30 cellular contexts compared by ENCODE assay signal in the genomic region with DNA sequence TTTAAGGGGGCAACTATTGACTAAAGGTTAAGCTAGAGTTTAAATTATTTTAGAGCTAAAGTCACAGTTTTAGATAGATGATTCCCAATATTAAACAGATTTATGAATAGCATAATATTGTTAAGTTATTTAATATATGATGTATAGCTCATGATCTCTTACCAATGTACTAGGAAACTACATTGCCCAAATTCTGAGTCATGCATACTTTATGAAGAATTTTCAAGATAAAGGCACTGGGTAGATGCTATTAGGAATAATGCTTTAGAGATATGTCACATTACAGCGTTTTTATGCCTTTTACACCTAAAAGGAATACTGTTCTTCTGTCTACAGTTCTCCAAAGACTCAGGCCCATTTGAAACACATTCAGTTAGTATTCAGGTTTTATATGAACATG.
"Had no signal": no experiment of that assay in that cellular context is flagged by ENCODE, and none has a peak within 500 bp of the region (broad histone marks: within the 10 kb centered on the region; RNA-seq: fewer than 3 reads in every experiment).

No MANE protein-coding gene starts in this region.

- H3K79me2 ChIP-seq: parathyroid adenoma had no signal

- H3K27me3 Mint-ChIP-seq: dendritic cell treated with granulocyte-macrophage colony-stimulating factor and Interleukin-4, amounts not matched to agents 40 ng/mL and 50 ng/mL, for 4 days; naive B cell; natural killer cell treated with Interleukin-12 subunit alpha and Interleukin-12 subunit beta and Interleukin-15 and Interleukin-18, amount 100 ng/mL, for 72 hours; progenitor cell of endocrine pancreas; stimulated activated naive CD8-positive, alpha-beta T cell treated with anti-CD3 and anti-CD28 coated beads, Interleukin-15, amount 100 ng/mL, for 72 hours had no signal

- ATAC-seq: gastrocnemius medialis; left lobe of liver; mucosa of descending colon; natural killer cell treated with Interleukin-12 subunit alpha and Interleukin-12 subunit beta and Interleukin-15 and Interleukin-18, amount 100 ng/mL, for 72 hours; right lobe of liver; stimulated activated naive CD8-positive, alpha-beta T cell treated with anti-CD3 and anti-CD28 coated beads, Interleukin-15, amount 100 ng/mL, for 72 hours; upper lobe of right lung had no signal

- H3K27me3 ChIP-seq: esophagus muscularis mucosa, gastrocnemius medialis, neutrophil, right lobe of liver, suprapubic skin, transverse colon, upper lobe of right lung, uterus had no signal

- H3K9me3 ChIP-seq: esophagus muscularis mucosa, gastrocnemius medialis, neutrophil, right lobe of liver, suprapubic skin, transverse colon, upper lobe of right lung, uterus had no signal

- DNase-seq: effector CD8-positive, alpha-beta T cell; endodermal cell; gastrocnemius medialis; head of caudate nucleus; kidney; mesenchymal stem cell; mucosa of descending colon; naive B cell; right lobe of liver; small intestine; stimulated activated CD4-positive, alpha-beta T cell treated with anti-CD3 and anti-CD28 coated beads, Interleukin-1b, Interleukin-23, amount 100 ng/mL, for 48 hours; stimulated activated CD4-positive, alpha-beta T cell treated with anti-CD3 and anti-CD28 coated beads, Interleukin-4, amount 100 ng/mL, for 1 hour; stimulated activated CD8-positive, alpha-beta memory T cell treated with anti-CD3 and anti-CD28 coated beads, Interleukin-4, amount 100 ng/mL, for 48 hours; stimulated activated naive CD4-positive, alpha-beta T cell; stimulated activated naive CD8-positive, alpha-beta T cell treated with anti-CD3 and anti-CD28 coated beads, Interleukin-15, amount 100 ng/mL, for 72 hours; transverse colon; upper lobe of right lung; uterus had no signal

- H3K4me1 Mint-ChIP-seq: endodermal cell; naive B cell; neural crest cell; stimulated activated naive CD8-positive, alpha-beta T cell treated with anti-CD3 and anti-CD28 coated beads, Interleukin-15, amount 100 ng/mL, for 72 hours had no signal

- H3K9ac ChIP-seq: parathyroid adenoma had no signal

- H3K4me3 Mint-ChIP-seq: dendritic cell treated with granulocyte-macrophage colony-stimulating factor and Interleukin-4, amounts not matched to agents 40 ng/mL and 50 ng/mL, for 4 days; endodermal cell; mesothelial cell of epicardium; naive B cell; natural killer cell treated with Interleukin-12 subunit alpha and Interleukin-12 subunit beta and Interleukin-15 and Interleukin-18, amount 100 ng/mL, for 72 hours; neural crest cell; stimulated activated naive CD8-positive, alpha-beta T cell treated with anti-CD3 and anti-CD28 coated beads, Interleukin-15, amount 100 ng/mL, for 72 hours had no signal

- H3K4me1 ChIP-seq: esophagus muscularis mucosa, gastrocnemius medialis, parathyroid adenoma, right lobe of liver, suprapubic skin, transverse colon, upper lobe of right lung, uterus had no signal

- H3K36me3 Mint-ChIP-seq: mesothelial cell of epicardium; naive B cell; natural killer cell treated with Interleukin-12 subunit alpha and Interleukin-12 subunit beta and Interleukin-15 and Interleukin-18, amount 100 ng/mL, for 72 hours had no signal

- FAIRE-seq: colon, kidney, small intestine had no signal

- H3K27ac Mint-ChIP-seq: dendritic cell treated with granulocyte-macrophage colony-stimulating factor and Interleukin-4, amounts not matched to agents 40 ng/mL and 50 ng/mL, for 4 days; endodermal cell; mesothelial cell of epicardium; naive B cell; natural killer cell treated with Interleukin-12 subunit alpha and Interleukin-12 subunit beta and Interleukin-15 and Interleukin-18, amount 100 ng/mL, for 72 hours; progenitor cell of endocrine pancreas; stimulated activated naive CD8-positive, alpha-beta T cell treated with anti-CD3 and anti-CD28 coated beads, Interleukin-15, amount 100 ng/mL, for 72 hours had no signal

- H3K9me3 Mint-ChIP-seq: dendritic cell treated with granulocyte-macrophage colony-stimulating factor and Interleukin-4, amounts not matched to agents 40 ng/mL and 50 ng/mL, for 4 days; endodermal cell; naive B cell; natural killer cell treated with Interleukin-12 subunit alpha and Interleukin-12 subunit beta and Interleukin-15 and Interleukin-18, amount 100 ng/mL, for 72 hours; neural crest cell; stimulated activated naive CD8-positive, alpha-beta T cell treated with anti-CD3 and anti-CD28 coated beads, Interleukin-15, amount 100 ng/mL, for 72 hours had no signal

- H2AFZ ChIP-seq: parathyroid adenoma had no signal

- H3K36me3 ChIP-seq: esophagus muscularis mucosa, gastrocnemius medialis, neutrophil, right lobe of liver, suprapubic skin, transverse colon, upper lobe of right lung, uterus had no signal

- H3K27ac ChIP-seq: epithelial cell of prostate, esophagus muscularis mucosa, gastrocnemius medialis, neutrophil, parathyroid adenoma, right lobe of liver, suprapubic skin, transverse colon, upper lobe of right lung, uterus had no signal

- H3K4me3 ChIP-seq: esophagus muscularis mucosa, gastrocnemius medialis, mucosa of descending colon, right lobe of liver, suprapubic skin, transverse colon, upper lobe of right lung, uterus had no signal
